1 cellular context compared by ENCODE assay signal in the genomic region with DNA sequence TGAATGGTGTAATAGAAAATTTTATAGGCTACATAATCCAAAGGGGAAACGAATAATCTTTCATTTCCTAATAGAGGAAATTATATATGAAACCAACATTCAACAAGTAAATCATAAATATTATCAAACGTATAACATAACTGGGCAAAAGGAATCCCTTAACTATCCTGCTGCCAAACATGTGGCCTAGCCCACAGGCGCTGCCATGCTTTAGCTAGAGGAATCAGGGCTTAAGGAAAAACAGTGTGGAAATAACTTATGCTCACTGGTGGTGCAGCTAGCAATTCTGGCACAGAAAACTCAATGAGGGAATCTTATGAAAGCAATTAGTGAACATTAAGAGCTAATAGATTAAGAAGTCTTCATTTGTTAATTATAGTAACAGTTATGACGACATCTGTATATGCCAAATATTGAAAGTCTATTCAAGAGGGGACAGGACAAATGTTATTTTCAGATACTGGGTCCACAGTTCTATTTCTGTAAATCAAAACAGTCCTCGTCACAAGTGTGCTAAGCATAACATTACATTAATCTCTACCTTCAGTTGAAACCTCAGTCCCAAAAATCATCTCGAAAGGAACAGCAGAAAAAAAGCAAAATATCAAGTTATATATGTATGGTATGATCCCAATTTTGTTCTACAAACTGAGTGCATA.
TF ChIP-seq lines count a peak whose summit lies in the region.

No MANE protein-coding gene starts in this region.

TF ChIP-seq in A549, 52 proteins besides CTCF, POLR2A, EP300 and RAD21 (continued from another document):
- TF ChIP-seq, protein P1, sequence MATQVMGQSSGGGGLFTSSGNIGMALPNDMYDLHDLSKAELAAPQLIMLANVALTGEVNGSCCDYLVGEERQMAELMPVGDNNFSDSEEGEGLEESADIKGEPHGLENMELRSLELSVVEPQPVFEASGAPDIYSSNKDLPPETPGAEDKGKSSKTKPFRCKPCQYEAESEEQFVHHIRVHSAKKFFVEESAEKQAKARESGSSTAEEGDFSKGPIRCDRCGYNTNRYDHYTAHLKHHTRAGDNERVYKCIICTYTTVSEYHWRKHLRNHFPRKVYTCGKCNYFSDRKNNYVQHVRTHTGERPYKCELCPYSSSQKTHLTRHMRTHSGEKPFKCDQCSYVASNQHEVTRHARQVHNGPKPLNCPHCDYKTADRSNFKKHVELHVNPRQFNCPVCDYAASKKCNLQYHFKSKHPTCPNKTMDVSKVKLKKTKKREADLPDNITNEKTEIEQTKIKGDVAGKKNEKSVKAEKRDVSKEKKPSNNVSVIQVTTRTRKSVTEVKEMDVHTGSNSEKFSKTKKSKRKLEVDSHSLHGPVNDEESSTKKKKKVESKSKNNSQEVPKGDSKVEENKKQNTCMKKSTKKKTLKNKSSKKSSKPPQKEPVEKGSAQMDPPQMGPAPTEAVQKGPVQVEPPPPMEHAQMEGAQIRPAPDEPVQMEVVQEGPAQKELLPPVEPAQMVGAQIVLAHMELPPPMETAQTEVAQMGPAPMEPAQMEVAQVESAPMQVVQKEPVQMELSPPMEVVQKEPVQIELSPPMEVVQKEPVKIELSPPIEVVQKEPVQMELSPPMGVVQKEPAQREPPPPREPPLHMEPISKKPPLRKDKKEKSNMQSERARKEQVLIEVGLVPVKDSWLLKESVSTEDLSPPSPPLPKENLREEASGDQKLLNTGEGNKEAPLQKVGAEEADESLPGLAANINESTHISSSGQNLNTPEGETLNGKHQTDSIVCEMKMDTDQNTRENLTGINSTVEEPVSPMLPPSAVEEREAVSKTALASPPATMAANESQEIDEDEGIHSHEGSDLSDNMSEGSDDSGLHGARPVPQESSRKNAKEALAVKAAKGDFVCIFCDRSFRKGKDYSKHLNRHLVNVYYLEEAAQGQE (IDR thresholded peaks at IDR 0.05) = no peak
- TF ChIP-seq, protein P2, sequence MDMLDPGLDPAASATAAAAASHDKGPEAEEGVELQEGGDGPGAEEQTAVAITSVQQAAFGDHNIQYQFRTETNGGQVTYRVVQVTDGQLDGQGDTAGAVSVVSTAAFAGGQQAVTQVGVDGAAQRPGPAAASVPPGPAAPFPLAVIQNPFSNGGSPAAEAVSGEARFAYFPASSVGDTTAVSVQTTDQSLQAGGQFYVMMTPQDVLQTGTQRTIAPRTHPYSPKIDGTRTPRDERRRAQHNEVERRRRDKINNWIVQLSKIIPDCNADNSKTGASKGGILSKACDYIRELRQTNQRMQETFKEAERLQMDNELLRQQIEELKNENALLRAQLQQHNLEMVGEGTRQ (IDR thresholded peaks at IDR 0.05) = no peak
